ENCODE assay signal across 8 cellular contexts in the genomic region with DNA sequence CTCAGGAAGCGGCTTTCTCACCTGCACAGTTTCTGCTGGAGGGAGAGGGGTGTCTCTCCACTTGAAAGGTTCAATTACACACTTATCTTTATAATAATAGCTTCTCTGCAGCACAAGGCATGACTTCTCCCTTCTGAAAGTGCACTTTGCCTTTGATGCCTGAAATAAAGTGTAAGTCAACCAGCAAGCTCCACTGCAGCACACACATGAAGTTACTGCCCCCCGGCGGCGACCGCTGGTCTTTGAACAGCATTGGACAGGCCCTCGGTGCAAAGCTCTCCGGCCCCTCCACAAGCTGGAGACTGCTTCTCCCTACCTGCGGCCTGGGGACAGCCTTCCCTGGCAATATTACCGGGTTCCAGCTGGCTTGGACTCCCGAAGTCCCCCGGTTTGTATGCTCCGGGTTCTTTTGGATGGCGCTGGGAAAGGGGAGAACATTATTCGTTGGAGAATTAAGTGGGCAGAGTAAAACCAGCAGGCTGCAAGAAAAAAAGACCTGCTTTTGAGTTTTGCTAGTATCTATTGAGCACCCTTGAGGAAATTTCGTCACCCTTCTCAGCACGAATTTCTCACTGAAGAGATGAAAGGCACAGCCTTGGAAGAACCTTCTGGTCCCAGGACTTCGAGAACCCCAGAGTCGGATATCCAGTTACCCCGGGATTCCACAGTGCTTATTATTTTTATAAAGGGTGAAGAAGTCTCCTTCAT. TPM values are rescaled to one million over a fixed set of nuclear protein-coding genes. Genes with fewer than 3 reads are reported as not detected.
DNase-seq lines count a peak whose midpoint lies in the region; ATAC-seq and TF ChIP-seq lines count a peak whose summit lies in the region.

No MANE protein-coding gene starts in this region.

- no peaks in the 10 kb centered on the region for H3K27me3 ChIP-seq in dorsolateral prefrontal cortex
- no peaks in the 10 kb centered on the region for H3K27me3 ChIP-seq in lung (ENCODE audit: control insufficient read depth, insufficient read depth)

- H3K4me3 ChIP-seq in dorsolateral prefrontal cortex (peak overlapping the region in 1 of 59 donors; percentile 8), lung (no peak overlapping the region)

- TF ChIP-seq CTCF in dorsolateral prefrontal cortex (IDR thresholded peaks at IDR 0.05 in 54 of 56, conservative IDR thresholded peaks at IDR 0.05 in 2 of 56; ENCODE audit: low read depth in 1 of 56, partially characterized antibody in 56 of 56) (peak; percentile 39 to 93 (median 85)), lung (IDR thresholded peaks at IDR 0.05; ENCODE audit: control extremely low read depth, extremely low read depth) (peak; percentile 82)

- no peaks in the 10 kb centered on the region for H3K36me3 ChIP-seq in lung (ENCODE audit: control insufficient read depth in 2 of 2, insufficient read depth in 2 of 2, low read length in 2 of 2)

- peak; percentile 72 for DNase-seq in DMS53 treated with DMSO at 0.1 percent for 48 hours (lab: John Stamatoyannopoulos, UW; ENCODE audit: unreplicated experiment)
- peak; percentile 98 for DNase-seq in NCI-H69 (lab: John Stamatoyannopoulos, UW)
- peak; percentile 71 to 76 for DNase-seq in activated CD4-positive, alpha-beta T cell treated with anti-CD3 and anti-CD28 coated beads, Interleukin-2, amount 50 U/mL, for 48 hours
- peak; percentile 87 to 96 (median 90) for DNase-seq in dorsolateral prefrontal cortex
- peak; percentile 83 for DNase-seq in lung (ENCODE audit: low spot score)
- DNase-seq in stimulated activated CD8-positive, alpha-beta memory T cell treated with anti-CD3 and anti-CD28 coated beads, Interleukin-12 subunit alpha, Interleukin-12 subunit beta, amount 100 ng/mL, for 24 hours (ENCODE audit: extremely low read depth): peak; percentile 39

- H3K9me3 ChIP-seq in lung (ENCODE audit: control insufficient read depth in 2 of 2, insufficient read depth in 1 of 2, low read length in 1 of 2): no peaks in the 10 kb centered on the region

- H3K27ac ChIP-seq in dorsolateral prefrontal cortex (peak overlapping the region in 55 of 59 donors; percentile 0 to 96 (median 79)), lung (ENCODE audit: low read depth in 1 of 2, low read length in 1 of 2) (no peak overlapping the region)

- 31 to 42% methylated on average over 19 of the region's 19 CpGs for WGBS in lung, 2 donors

- ATAC-seq in HG03095 (IDR thresholded peaks at IDR 0.05; ENCODE audit: unreplicated experiment): peak; percentile 81
- ATAC-seq in lung (ENCODE audit: insufficient read depth, low FRiP score): peak; percentile 79
- no peak for ATAC-seq in GM18873 (IDR thresholded peaks at IDR 0.05; ENCODE audit: low FRiP score, unreplicated experiment)

- intact Hi-C loops in dorsolateral prefrontal cortex (cut with DNase I): loop anchor here in 1 of 2 donors (5.0 to 10.0 kb wide), 2 partner anchors 61 to 528 kb away; partner anchors contain the start of genes MRPS6 and SLC5A3

- peaks cover 2 to 3% of the 10 kb centered on the region in 2 donors for H3K4me1 ChIP-seq in lung (ENCODE audit: control insufficient read depth in 2 of 2, insufficient read depth in 2 of 2, low read length in 2 of 2)

RNA-seq across cellular contexts. Expression of gene RCAN1, which starts 11.8 kb away (rescaled TPM):
- total RNA-seq in dorsolateral prefrontal cortex (10 to 100 TPM; 37.2 to 79.7 (median 53.2) TPM), lung (10 to 100 TPM; 29.3 to 32.8 TPM)
- polyA plus RNA-seq in lung: 10 to 100 TPM; 12.2 to 30.3 TPM

Comparison
In these comparisons a context has a peak if more than half of its experiments do, and no peak if none do; other contexts are left out.
1. DNase-seq: peak in every context shown above with its lines; median percentile 98 in NCI-H69; 90 in dorsolateral prefrontal cortex; 83 in lung; 74 in activated CD4-positive, alpha-beta T cell treated with anti-CD3 and anti-CD28 coated beads, Interleukin-2, amount 50 U/mL, for 48 hours; 72 in DMS53 treated with DMSO at 0.1 percent for 48 hours; 39 in stimulated activated CD8-positive, alpha-beta memory T cell treated with anti-CD3 and anti-CD28 coated beads, Interleukin-12 subunit alpha, Interleukin-12 subunit beta, amount 100 ng/mL, for 24 hours.
2. H3K27ac ChIP-seq: peak in dorsolateral prefrontal cortex (55 of 59); none in lung (0 of 2).